Comparison of ENCODE assay signal across 31 cellular contexts in the genomic region with DNA sequence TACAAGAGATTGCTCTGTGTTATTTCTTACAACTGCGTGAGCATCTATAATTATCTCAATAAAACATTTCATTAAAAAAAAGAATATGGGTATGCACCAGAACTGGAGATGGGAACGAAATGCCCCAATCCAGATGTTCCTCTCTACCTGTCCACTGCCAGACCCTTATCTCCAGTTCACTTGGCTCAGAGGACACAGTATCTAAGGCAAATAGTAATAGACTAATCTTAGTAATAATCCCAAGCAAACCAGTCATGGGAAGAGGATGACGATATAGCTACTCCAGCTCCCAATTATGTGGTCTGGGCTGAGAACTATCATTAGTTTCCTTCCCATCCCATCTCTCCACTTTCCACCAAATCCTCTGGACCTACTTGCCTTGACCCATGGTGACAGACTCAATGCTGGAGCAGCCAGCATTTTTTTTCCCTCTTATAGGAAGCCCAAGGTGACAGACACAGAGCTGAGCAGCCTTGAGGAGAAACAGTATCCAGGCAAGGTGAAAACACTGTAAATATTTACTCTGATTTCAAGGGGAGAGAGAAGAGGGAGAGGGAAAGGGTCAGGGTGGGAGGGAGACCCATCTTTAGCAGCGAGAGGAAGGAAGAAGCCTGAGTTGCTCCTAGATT. TPM values are rescaled to one million over a fixed set of nuclear protein-coding genes. Genes with fewer than 3 reads are reported as not detected.
"Had no signal": no experiment of that assay in that cellular context is flagged by ENCODE, and none has a peak within 500 bp of the region (broad histone marks: within the 10 kb centered on the region; RNA-seq: fewer than 3 reads in every experiment).

No MANE protein-coding gene starts in this region.

- ATAC-seq: activated naive CD4-positive, alpha-beta T cell treated with anti-CD3 and anti-CD28 coated beads, Interleukin-2, amount 50 U/mL, for 72 hours; activated T-cell treated with anti-CD3 and anti-CD28 coated beads, Interleukin-2, amount 50 U/mL, for 72 hours; gastroesophageal sphincter; T-helper 17 cell had no signal

- H3K4me3 ChIP-seq: ascending aorta, coronary artery, dorsolateral prefrontal cortex, esophagus squamous epithelium, gastroesophageal sphincter had no signal

- H3K36me3 Mint-ChIP-seq: activated naive CD4-positive, alpha-beta T cell treated with anti-CD3 and anti-CD28 coated beads, Interleukin-2, amount 10 ng/mL, durations not matched to agents 7 days and 5 days; activated naive CD4-positive, alpha-beta T cell treated with anti-CD3 and anti-CD28 coated beads, Interleukin-2, amount 50 U/mL, for 72 hours; activated naive CD8-positive, alpha-beta T cell treated with anti-CD3 and anti-CD28 coated beads, Interleukin-2, amount 10 ng/mL, durations not matched to agents 7 days and 5 days had no signal

- H3K4me1 ChIP-seq: ascending aorta had no signal

- DNase-seq: activated CD4-positive, alpha-beta memory T cell treated with anti-CD3 and anti-CD28 coated beads, Interleukin-2, amount 10 ng/mL, durations not matched to agents 7 days and 5 days; activated CD4-positive, alpha-beta T cell treated with anti-CD3 and anti-CD28 coated beads for 1 hour; activated CD4-positive, alpha-beta T cell treated with anti-CD3 and anti-CD28 coated beads for 4 hours; activated CD4-positive, alpha-beta T cell treated with anti-CD3 and anti-CD28 coated beads, Interleukin-2, amount 10 ng/mL, durations not matched to agents 7 days and 5 days; activated CD4-positive, alpha-beta T cell treated with anti-CD3 and anti-CD28 coated beads, Interleukin-2, amount 50 U/mL, for 4 hours; activated CD4-positive, CD25-positive, alpha-beta regulatory T cell; activated CD8-positive, alpha-beta memory T cell treated with anti-CD3 and anti-CD28 coated beads, Interleukin-2, amount 50 U/mL, for 48 hours; activated gamma-delta T cell; activated naive CD4-positive, alpha-beta T cell; activated naive CD4-positive, alpha-beta T cell treated with anti-CD3 and anti-CD28 coated beads, Interleukin-2, amount 10 ng/mL, durations not matched to agents 7 days and 5 days; activated naive CD8-positive, alpha-beta T cell treated with anti-CD3 and anti-CD28 coated beads, Interleukin-2, amount 10 ng/mL, durations not matched to agents 7 days and 5 days; activated T-cell treated with anti-CD3 and anti-CD28 coated beads for 4 hours; activated T-cell treated with anti-CD3 and anti-CD28 coated beads, Interleukin-2, amount 50 U/mL, for 24 hours; activated T-cell treated with anti-CD3 and anti-CD28 coated beads, Interleukin-2, amount 50 U/mL, for 72 hours; brain microvascular endothelial cell; dorsolateral prefrontal cortex; effector memory CD4-positive, alpha-beta T cell; erythroblast; esophagus squamous epithelium; foreskin melanocyte; T-helper 1 cell; T-helper 17 cell; T1000 had no signal

- H3K4me3 Mint-ChIP-seq: activated CD4-positive, alpha-beta memory T cell treated with anti-CD3 and anti-CD28 coated beads, Interleukin-2, amount 10 ng/mL, durations not matched to agents 7 days and 5 days; activated CD4-positive, alpha-beta T cell treated with anti-CD3 and anti-CD28 coated beads, Interleukin-2, amount 10 ng/mL, durations not matched to agents 7 days and 5 days; activated naive CD4-positive, alpha-beta T cell treated with anti-CD3 and anti-CD28 coated beads, Interleukin-2, amount 10 ng/mL, durations not matched to agents 7 days and 5 days; activated naive CD8-positive, alpha-beta T cell treated with anti-CD3 and anti-CD28 coated beads, Interleukin-2, amount 10 ng/mL, durations not matched to agents 7 days and 5 days; activated T-cell treated with anti-CD3 and anti-CD28 coated beads, Interleukin-2, amount 50 U/mL, for 24 hours; activated T-cell treated with anti-CD3 and anti-CD28 coated beads, Interleukin-2, amount 50 U/mL, for 72 hours; central memory CD8-positive, alpha-beta T cell; dendritic cell treated with granulocyte-macrophage colony-stimulating factor and Interleukin-4, amounts not matched to agents 40 ng/mL and 50 ng/mL, for 4 days; T-helper 17 cell; T-helper 2 cell treated with Interferon-gamma antibody and Interleukin-4, amounts not matched to agents 5 μg/mL and 100 μg/mL, for 36 hours had no signal

- H3K9me3 ChIP-seq: ascending aorta, esophagus squamous epithelium, gastroesophageal sphincter had no signal

- H3K27ac ChIP-seq: ascending aorta, brain microvascular endothelial cell, coronary artery, dorsolateral prefrontal cortex, esophagus squamous epithelium, gastroesophageal sphincter had no signal

- H3K4me1 Mint-ChIP-seq: activated CD4-positive, alpha-beta memory T cell treated with anti-CD3 and anti-CD28 coated beads, Interleukin-2, amount 10 ng/mL, durations not matched to agents 7 days and 5 days; activated CD4-positive, alpha-beta T cell treated with anti-CD3 and anti-CD28 coated beads, Interleukin-2, amount 10 ng/mL, durations not matched to agents 7 days and 5 days; activated naive CD4-positive, alpha-beta T cell treated with anti-CD3 and anti-CD28 coated beads, Interleukin-2, amount 10 ng/mL, durations not matched to agents 7 days and 5 days; activated naive CD8-positive, alpha-beta T cell treated with anti-CD3 and anti-CD28 coated beads, Interleukin-2, amount 10 ng/mL, durations not matched to agents 7 days and 5 days; central memory CD8-positive, alpha-beta T cell had no signal

- H3K27ac Mint-ChIP-seq: activated CD4-positive, alpha-beta memory T cell treated with anti-CD3 and anti-CD28 coated beads, Interleukin-2, amount 10 ng/mL, durations not matched to agents 7 days and 5 days; activated CD4-positive, alpha-beta T cell treated with anti-CD3 and anti-CD28 coated beads, Interleukin-2, amount 10 ng/mL, durations not matched to agents 7 days and 5 days; activated naive CD4-positive, alpha-beta T cell treated with anti-CD3 and anti-CD28 coated beads, Interleukin-2, amount 10 ng/mL, durations not matched to agents 7 days and 5 days; activated naive CD8-positive, alpha-beta T cell treated with anti-CD3 and anti-CD28 coated beads, Interleukin-2, amount 10 ng/mL, durations not matched to agents 7 days and 5 days; activated T-cell treated with anti-CD3 and anti-CD28 coated beads, Interleukin-2, amount 50 U/mL, for 24 hours; activated T-cell treated with anti-CD3 and anti-CD28 coated beads, Interleukin-2, amount 50 U/mL, for 72 hours; dendritic cell treated with granulocyte-macrophage colony-stimulating factor and Interleukin-4, amounts not matched to agents 40 ng/mL and 50 ng/mL, for 4 days; T-helper 17 cell; T-helper 2 cell treated with Interferon-gamma antibody and Interleukin-4, amounts not matched to agents 5 μg/mL and 100 μg/mL, for 36 hours had no signal

- H3K36me3 ChIP-seq: brain microvascular endothelial cell had no signal

- FAIRE-seq: bronchial epithelial cell had no signal

- H3K9me3 Mint-ChIP-seq: activated CD4-positive, alpha-beta memory T cell treated with anti-CD3 and anti-CD28 coated beads, Interleukin-2, amount 10 ng/mL, durations not matched to agents 7 days and 5 days; activated CD4-positive, alpha-beta T cell treated with anti-CD3 and anti-CD28 coated beads, Interleukin-2, amount 10 ng/mL, durations not matched to agents 7 days and 5 days; activated naive CD4-positive, alpha-beta T cell treated with anti-CD3 and anti-CD28 coated beads, Interleukin-2, amount 10 ng/mL, durations not matched to agents 7 days and 5 days; activated naive CD4-positive, alpha-beta T cell treated with anti-CD3 and anti-CD28 coated beads, Interleukin-2, amount 50 U/mL, for 72 hours; activated naive CD8-positive, alpha-beta T cell treated with anti-CD3 and anti-CD28 coated beads, Interleukin-2, amount 10 ng/mL, durations not matched to agents 7 days and 5 days; activated T-cell treated with anti-CD3 and anti-CD28 coated beads, Interleukin-2, amount 50 U/mL, for 24 hours; activated T-cell treated with anti-CD3 and anti-CD28 coated beads, Interleukin-2, amount 50 U/mL, for 72 hours; central memory CD8-positive, alpha-beta T cell; dendritic cell treated with granulocyte-macrophage colony-stimulating factor and Interleukin-4, amounts not matched to agents 40 ng/mL and 50 ng/mL, for 4 days; T-helper 2 cell treated with Interferon-gamma antibody and Interleukin-4, amounts not matched to agents 5 μg/mL and 100 μg/mL, for 36 hours had no signal

- H3K27me3 ChIP-seq: ascending aorta, brain microvascular endothelial cell, dorsolateral prefrontal cortex, esophagus squamous epithelium, gastroesophageal sphincter had no signal

RNA-seq across cellular contexts. Expression of a gene that starts 45.2 kb away (rescaled TPM):
- total RNA-seq: ascending aorta had no signal
